Comparison of ENCODE assay signal across 9 cellular contexts in the genomic region with DNA sequence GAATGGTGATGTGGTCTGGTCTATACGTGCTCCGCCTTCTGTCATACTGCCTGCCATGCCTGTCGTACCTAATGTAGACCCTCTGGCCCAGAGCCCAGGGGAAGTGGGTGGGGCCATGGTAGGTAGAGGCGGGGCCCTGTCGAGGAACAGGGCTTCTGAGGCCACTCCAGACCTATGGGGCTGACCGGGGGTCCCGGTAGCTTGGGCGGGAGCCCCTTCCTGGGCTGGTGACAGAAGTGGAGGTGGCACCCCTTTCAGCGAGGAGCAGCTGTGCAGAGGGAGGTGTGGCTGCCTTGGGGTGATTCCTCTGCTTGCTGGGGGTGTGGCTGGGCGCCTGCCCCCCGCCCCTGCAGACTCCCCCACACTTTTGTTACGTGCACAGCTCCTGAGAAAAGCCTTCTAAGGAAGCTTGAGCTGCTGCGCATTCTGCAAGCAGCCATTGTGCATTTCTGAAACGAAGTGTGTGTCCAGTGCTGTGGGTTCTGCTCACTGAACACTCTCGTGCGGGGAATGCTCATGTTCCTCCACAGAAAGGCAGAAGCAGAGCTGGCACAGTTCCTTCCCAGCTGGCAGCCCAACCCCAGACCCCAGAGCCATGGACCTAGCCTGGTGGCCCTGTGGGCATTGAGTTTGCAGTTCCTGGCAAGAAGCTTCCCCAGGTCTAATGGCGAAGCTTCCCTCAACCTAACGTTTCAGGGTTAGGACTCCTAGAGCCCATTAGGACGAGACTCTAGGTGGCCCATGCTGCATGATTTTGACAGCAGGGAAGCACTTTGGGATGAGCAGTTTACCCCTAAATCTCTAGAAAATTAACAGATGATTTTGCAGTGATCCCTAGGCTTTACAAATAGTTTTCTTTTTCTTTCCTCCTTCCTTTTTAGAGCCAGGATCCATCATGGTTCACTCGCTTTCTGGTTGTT.
DNase-seq lines count a peak whose midpoint lies in the region; ATAC-seq and TF ChIP-seq lines count a peak whose summit lies in the region.
"Had no signal": no experiment of that assay in that cellular context is flagged by ENCODE, and none has a peak within 500 bp of the region (broad histone marks: within the 10 kb centered on the region; RNA-seq: fewer than 3 reads in every experiment).

No MANE protein-coding gene starts in this region.

- H3K4me1 ChIP-seq in heart left ventricle, result peaks cover 5 to 58% (median 37%) of the 10 kb centered on the region in 12 donors

- TF ChIP-seq POLR2A in heart left ventricle (IDR thresholded peaks at IDR 0.05), result no peak

- DNase-seq in heart left ventricle (peak in 1 of 5 donors; percentile 32), left cardiac atrium (no peak), iPS-NIHi11 (ENCODE audit: low spot score) (peak; percentile 12), type B pancreatic cell (ENCODE audit: extremely low spot score, unreplicated experiment) (no peak), NCI-H774 (lab: John Stamatoyannopoulos, UW) (no peak), HPDE6-E6E7 (ENCODE audit: extremely low spot score) (no peak)
- no peak for DNase-seq in activated CD8-positive, alpha-beta T cell treated with anti-CD3 and anti-CD28 coated beads, Interleukin-2, amount 10 ng/mL, durations not matched to agents 7 days and 5 days
- DNase-seq: SHP77 treated with DMSO at 0.1 percent for 48 hours had no signal

- ATAC-seq in heart left ventricle (no peak), left cardiac atrium (no peak), GM21723 (IDR thresholded peaks at IDR 0.05; ENCODE audit: unreplicated experiment) (no peak)
- peak; percentile 19 for ATAC-seq in activated CD8-positive, alpha-beta T cell treated with anti-CD3 and anti-CD28 coated beads, Interleukin-2, amount 10 ng/mL, durations not matched to agents 7 days and 5 days

- CTCF ChIA-PET in activated CD8-positive, alpha-beta T cell treated with anti-CD3 and anti-CD28 coated beads, Interleukin-2, amount 10 ng/mL, durations not matched to agents 7 days and 5 days (lab: Charles Lee), result interaction anchor here (1.4 to 1.9 kb wide), 2 partner anchors 9 to 112 kb away, joined by 4 to 6 read pairs; no protein-coding TSS in a partner anchor

- H3K27ac ChIP-seq in heart left ventricle, result peak overlapping the region in 7 of 12 donors; percentile 2 to 60 (median 14)

- no peaks in the 10 kb centered on the region for H3K27me3 ChIP-seq in heart left ventricle

- peak overlapping the region in 9 of 12 donors; percentile 25 to 48 (median 42) for H3K4me3 ChIP-seq in heart left ventricle

- no peaks in the 10 kb centered on the region for H3K9me3 Mint-ChIP-seq in activated CD8-positive, alpha-beta T cell treated with anti-CD3 and anti-CD28 coated beads, Interleukin-2, amount 10 ng/mL, durations not matched to agents 7 days and 5 days (ENCODE audit: insufficient read depth)
- no peaks in the 10 kb centered on the region for H3K9me3 Mint-ChIP-seq in type B pancreatic cell

- H3K36me3 Mint-ChIP-seq in activated CD8-positive, alpha-beta T cell treated with anti-CD3 and anti-CD28 coated beads, Interleukin-2, amount 10 ng/mL, durations not matched to agents 7 days and 5 days (ENCODE audit: low read depth), result no peaks in the 10 kb centered on the region
- no peaks in the 10 kb centered on the region for H3K36me3 Mint-ChIP-seq in type B pancreatic cell

- POLR2A ChIA-PET in activated CD8-positive, alpha-beta T cell treated with anti-CD3 and anti-CD28 coated beads, Interleukin-2, amount 10 ng/mL, durations not matched to agents 7 days and 5 days (lab: Charles Lee), result no interaction called here

- 34 to 55% (median 44%) methylated on average over 15 to 20 of the region's 20 CpGs for WGBS in heart left ventricle, 4 donors

- H3K4me1 Mint-ChIP-seq in activated CD8-positive, alpha-beta T cell treated with anti-CD3 and anti-CD28 coated beads, Interleukin-2, amount 10 ng/mL, durations not matched to agents 7 days and 5 days (ENCODE audit: low read depth), result peaks cover 39% of the 10 kb centered on the region
- H3K4me1 Mint-ChIP-seq in type B pancreatic cell (ENCODE audit: unreplicated experiment), result peaks cover 28% of the 10 kb centered on the region

- peaks cover 28% of the 10 kb centered on the region for H3K27me3 Mint-ChIP-seq in activated CD8-positive, alpha-beta T cell treated with anti-CD3 and anti-CD28 coated beads, Interleukin-2, amount 10 ng/mL, durations not matched to agents 7 days and 5 days (ENCODE audit: low read depth)
- H3K27me3 Mint-ChIP-seq in type B pancreatic cell, result no peaks in the 10 kb centered on the region

- no peaks in the 10 kb centered on the region for H3K9me3 ChIP-seq in heart left ventricle

- no peak overlapping the region for H3K27ac Mint-ChIP-seq in activated CD8-positive, alpha-beta T cell treated with anti-CD3 and anti-CD28 coated beads, Interleukin-2, amount 10 ng/mL, durations not matched to agents 7 days and 5 days
- no peak overlapping the region for H3K27ac Mint-ChIP-seq in type B pancreatic cell

- intact Hi-C loops in heart left ventricle (cut with DNase I), result no loop called here
- intact Hi-C loops in left cardiac atrium (cut with DNase I), result no loop called here

- no peak for TF ChIP-seq CTCF in heart left ventricle (IDR thresholded peaks at IDR 0.05)
- no peak for TF ChIP-seq CTCF in type B pancreatic cell (conservative IDR thresholded peaks at IDR 0.05)

- peak overlapping the region; percentile 54 for H3K4me3 Mint-ChIP-seq in activated CD8-positive, alpha-beta T cell treated with anti-CD3 and anti-CD28 coated beads, Interleukin-2, amount 10 ng/mL, durations not matched to agents 7 days and 5 days
- peak overlapping the region; percentile 68 for H3K4me3 Mint-ChIP-seq in type B pancreatic cell

- H3K36me3 ChIP-seq in heart left ventricle, result no peaks in the 10 kb centered on the region
